ENCODE assay signal across 16 cellular contexts in genomic region chr11:79196950-79197349, GRCh38.
DNase-seq lines count a peak whose midpoint lies in the region; FAIRE-seq and TF ChIP-seq lines count a peak whose summit lies in the region.
"Had no signal": no experiment of that assay in that cellular context is flagged by ENCODE, and none has a peak within 500 bp of the region (broad histone marks: within the 10 kb centered on the region; RNA-seq: fewer than 3 reads in every experiment).

No MANE protein-coding gene starts in this region.

- no peak for TF ChIP-seq CTCF in mammary epithelial cell (conservative IDR thresholded peaks at IDR 0.05 in 1 of 2, IDR thresholded peaks at IDR 0.05 in 1 of 2; ENCODE audit: extremely low read depth in 1 of 2, insufficient read depth in 1 of 2, low read depth in 1 of 2, low read length in 2 of 2)
- TF ChIP-seq CTCF in esophagus squamous epithelium (IDR thresholded peaks at IDR 0.05) = no peak
- no peak for TF ChIP-seq CTCF in thyroid gland (IDR thresholded peaks at IDR 0.05)

- intact Hi-C loops in mammary epithelial cell (cut with micrococcal nuclease) (no loop called here), esophagus squamous epithelium (cut with DNase I) (no loop called here), thyroid gland (cut with DNase I) (no loop called here), head of caudate nucleus (cut with DNase I) (no loop called here)

- peaks cover 10% of the 10 kb centered on the region for H3K4me1 ChIP-seq in mammary epithelial cell (ENCODE audit: insufficient read depth, low read length)
- H3K4me1 ChIP-seq in esophagus squamous epithelium = peaks cover 4 to 31% (median 6%) of the 10 kb centered on the region in 3 donors
- peaks cover 5 to 15% of the 10 kb centered on the region in 2 donors for H3K4me1 ChIP-seq in thyroid gland
- peaks cover under 1% of the 10 kb centered on the region for H3K4me1 ChIP-seq in mesendoderm (ENCODE audit: control insufficient read depth, low read depth, low read length)
- H3K4me1 ChIP-seq: HAP-1 had no signal

- no peak overlapping the region for H3K56ac ChIP-seq in mesendoderm (ENCODE audit: low read length)

- H2BK5ac ChIP-seq in mesendoderm (ENCODE audit: low read length) = no peak overlapping the region

- no peak overlapping the region for H3K4ac ChIP-seq in mesendoderm (ENCODE audit: low read depth, low read length)

- dilution Hi-C loops in mammary epithelial cell (cut with HindIII; ENCODE audit: low sequenced_read_pairs) = no loop called here

- H2BK15ac ChIP-seq in mesendoderm (replicated peaks; ENCODE audit: low read depth) = no peak overlapping the region

- H3K27ac ChIP-seq in mammary epithelial cell (ENCODE audit: insufficient read depth, low read depth, low read length) (no peak overlapping the region), esophagus squamous epithelium (peak overlapping the region in 3 of 4 donors; percentile 49 to 58 (median 55)), thyroid gland (no peak overlapping the region), mesendoderm (ENCODE audit: low read depth, low read length) (no peak overlapping the region)

- H4K5ac ChIP-seq in mesendoderm (ENCODE audit: low read length) = no peak overlapping the region

- H2AK5ac ChIP-seq in mesendoderm (ENCODE audit: low read length) = no peak overlapping the region

- in situ Hi-C loops in mammary epithelial cell (cut with MboI; ENCODE audit: low sequenced_read_pairs in 2 of 2) = no loop called here

- CTCF ChIA-PET in mammary epithelial cell (lab: Charles Lee; ENCODE audit: low non-redundant PET) = no interaction called here

- 80% methylated on average over 4 of the region's 4 CpGs for WGBS in mammary epithelial cell (ENCODE audit: low coverage, missing lambda C conversion rate)
- 37 to 41% methylated on average over 2 to 4 of the region's 4 CpGs for WGBS in esophagus squamous epithelium, 2 donors
- 84% methylated on average over 4 of the region's 4 CpGs for WGBS in thyroid gland, 2 donors
- WGBS in mesendoderm (ENCODE audit: extremely low coverage, insufficient coverage, low lambda C conversion rate) = no CpG with 5 or more reads among the region's 4 CpGs

- no peaks in the 10 kb centered on the region for H4K20me1 ChIP-seq in mammary epithelial cell (ENCODE audit: insufficient read depth, low read length)

- H3K36me3 ChIP-seq in mammary epithelial cell (ENCODE audit: insufficient read depth, low read length) (no peaks in the 10 kb centered on the region), esophagus squamous epithelium (no peaks in the 10 kb centered on the region), thyroid gland (no peaks in the 10 kb centered on the region), mesendoderm (ENCODE audit: control insufficient read depth, insufficient read depth, low read length) (no peaks in the 10 kb centered on the region)
- H3K36me3 ChIP-seq: HAP-1 had no signal

- H3K4me2 ChIP-seq in mammary epithelial cell (ENCODE audit: insufficient read depth, low read depth, low read length) (no peak overlapping the region), mesendoderm (ENCODE audit: low read length) (no peak overlapping the region)

- FAIRE-seq in H54 (lab: Jason Lieb, UNC) = no peak
- FAIRE-seq: A204.1, D721Med, GM19239 had no signal

- no peak overlapping the region for H3K18ac ChIP-seq in mesendoderm (ENCODE audit: low read length)

- H2AFZ ChIP-seq in mammary epithelial cell (ENCODE audit: low read depth, low read length) = no peak overlapping the region

- no peak for TF ChIP-seq POLR2A in esophagus squamous epithelium (IDR thresholded peaks at IDR 0.05)
- no peak for TF ChIP-seq POLR2A in thyroid gland (IDR thresholded peaks at IDR 0.05)
- TF ChIP-seq POLR2A in H54 (IDR thresholded peaks at IDR 0.05; ENCODE audit: low read depth, low read length) = no peak

- peak; percentile 48 for DNase-seq in HPDE6-E6E7 (ENCODE audit: extremely low spot score)
- DNase-seq in mammary epithelial cell = peak; percentile 88
- DNase-seq in esophagus squamous epithelium (lab: John Stamatoyannopoulos, UW) = no peak
- DNase-seq in thyroid gland = peak; percentile 11 to 14
- DNase-seq in mesendoderm = no peak
- DNase-seq in H54 (ENCODE audit: insufficient read length, low spot score) = no peak
- DNase-seq in head of caudate nucleus = no peak
- DNase-seq: CD8-positive, alpha-beta T cell; COR-L47; DMS153; GF-D8; GOT3 had no signal

- no peak overlapping the region for H3K23ac ChIP-seq in mesendoderm (ENCODE audit: low read length)

- H3K9me3 ChIP-seq in mammary epithelial cell (replicated peaks; ENCODE audit: insufficient read depth, low read length) (peaks cover 3% of the 10 kb centered on the region), esophagus squamous epithelium (no peaks in the 10 kb centered on the region), thyroid gland (no peaks in the 10 kb centered on the region)
- H3K9me3 ChIP-seq: HAP-1 had no signal

- no peaks in the 10 kb centered on the region for H3K79me2 ChIP-seq in mammary epithelial cell (ENCODE audit: insufficient read depth, low read length)
- H3K79me2 ChIP-seq in mesendoderm (ENCODE audit: control insufficient read depth, insufficient read depth, low read length) = no peaks in the 10 kb centered on the region

- peaks cover 2% of the 10 kb centered on the region for H3K79me1 ChIP-seq in mesendoderm (ENCODE audit: low read length)

- no TSS peak for BruUV-seq in mammary epithelial cell (replicated peaks; lab: Mats Ljungman, UMichigan)

- H3K9ac ChIP-seq in mammary epithelial cell (ENCODE audit: insufficient read depth, low read length) = no peak overlapping the region
- H3K9ac ChIP-seq in mesendoderm (ENCODE audit: low read length) = no peak overlapping the region

- no peak overlapping the region for H2BK120ac ChIP-seq in mesendoderm (ENCODE audit: low read depth, low read length)

- H3K4me3 ChIP-seq in mammary epithelial cell (replicated peaks in 1 of 3; ENCODE audit: insufficient read depth in 1 of 3, low read depth in 2 of 3, low read length in 3 of 3) = no peak overlapping the region
- H3K4me3 ChIP-seq in esophagus squamous epithelium = no peak overlapping the region
- no peak overlapping the region for H3K4me3 ChIP-seq in thyroid gland (replicated peaks in 1 of 3)
- H3K4me3 ChIP-seq in mesendoderm (ENCODE audit: low read length) = no peak overlapping the region
- H3K4me3 ChIP-seq: HAP-1 had no signal

- no peak overlapping the region for H4K8ac ChIP-seq in mesendoderm (ENCODE audit: low read depth, low read length)

- no peaks in the 10 kb centered on the region for H3K27me3 ChIP-seq in mammary epithelial cell (ENCODE audit: insufficient read depth, low read length)
- no peaks in the 10 kb centered on the region for H3K27me3 ChIP-seq in esophagus squamous epithelium
- H3K27me3 ChIP-seq in thyroid gland = no peaks in the 10 kb centered on the region
- no peaks in the 10 kb centered on the region for H3K27me3 ChIP-seq in mesendoderm (ENCODE audit: insufficient read depth, low read length, poor library complexity)

Comparison
In these comparisons a context has a peak if more than half of its experiments do, and no peak if none do; other contexts are left out.
1. DNase-seq: peak in HPDE6-E6E7 (single experiment), mammary epithelial cell (single experiment) and thyroid gland (2 of 2); none in esophagus squamous epithelium (single experiment), mesendoderm (single experiment), H54 (single experiment) and head of caudate nucleus (0 of 42).
2. H3K27ac ChIP-seq: peak in esophagus squamous epithelium (3 of 4); none in mammary epithelial cell (single experiment), thyroid gland (0 of 3) and mesendoderm (single experiment).